In the genomic region with DNA sequence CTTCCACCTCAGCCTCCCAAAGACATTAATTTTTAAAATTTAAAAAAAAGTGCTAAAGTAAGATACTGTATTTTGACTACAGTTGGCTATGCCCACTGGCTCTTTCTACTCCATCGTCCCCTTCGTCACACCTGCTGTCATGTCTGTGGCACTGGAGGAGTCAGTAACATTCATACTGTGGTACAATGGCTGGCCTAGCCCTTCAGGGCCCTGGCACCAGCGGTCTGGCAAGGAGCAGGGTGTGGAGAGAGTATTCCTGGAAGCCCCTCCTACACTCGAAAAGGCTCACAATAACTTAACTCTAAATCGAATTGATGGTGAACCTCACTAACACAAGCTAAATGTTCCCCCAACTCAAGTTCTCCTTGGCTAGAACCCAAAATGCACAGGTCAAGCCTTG, we compare ENCODE assay signal across 14 cellular contexts.
DNase-seq lines count a peak whose midpoint lies in the region; ATAC-seq and TF ChIP-seq lines count a peak whose summit lies in the region.
"Had no signal": no experiment of that assay in that cellular context is flagged by ENCODE, and none has a peak within 500 bp of the region (broad histone marks: within the 10 kb centered on the region; RNA-seq: fewer than 3 reads in every experiment).

No MANE protein-coding gene starts in this region.

- no peak overlapping the region for H3K18ac ChIP-seq in mesenchymal stem cell (ENCODE audit: low read depth in 1 of 2, low read length in 2 of 2)
- H3K18ac ChIP-seq in neuronal stem cell (ENCODE audit: low read length), result peak overlapping the region; percentile 2

- TF ChIP-seq CTCF in RWPE2 (IDR thresholded peaks at IDR 0.05; ENCODE audit: poor library complexity, severe bottlenecking), result no peak

- H3K4me2 ChIP-seq in mesenchymal stem cell (ENCODE audit: low read length, poor library complexity, severe bottlenecking) (no peak overlapping the region), neuronal stem cell (ENCODE audit: insufficient read depth, low read length, poor library complexity, severe bottlenecking) (no peak overlapping the region), GM23248 (ENCODE audit: unreplicated experiment) (no peak overlapping the region)

- H3F3A ChIP-seq in GM23248 (ENCODE audit: insufficient read depth), result no peaks in the 10 kb centered on the region

- H2BK12ac ChIP-seq in mesenchymal stem cell (ENCODE audit: low read length in 2 of 2) (no peak overlapping the region), neuronal stem cell (ENCODE audit: low read length) (no peak overlapping the region)

- no peak overlapping the region for H3K9ac ChIP-seq in mesenchymal stem cell (ENCODE audit: low read length)
- H3K9ac ChIP-seq in neuronal stem cell (ENCODE audit: low read depth, low read length, poor library complexity), result no peak overlapping the region
- no peak overlapping the region for H3K9ac ChIP-seq in GM23248

- H3K27me3 ChIP-seq in RWPE2 (ENCODE audit: insufficient read depth, poor library complexity, severe bottlenecking), result no peaks in the 10 kb centered on the region
- H3K27me3 ChIP-seq in mesenchymal stem cell (ENCODE audit: control insufficient read depth in 1 of 2, insufficient read depth in 1 of 2, low read length in 2 of 2), result peaks cover 0 to 49% of the 10 kb centered on the region in 2 experiments
- H3K27me3 ChIP-seq in neuronal stem cell (ENCODE audit: control insufficient read depth in 3 of 3, insufficient read depth in 3 of 3, low read depth in 1 of 3, low read length in 3 of 3), result peaks cover 0 to 15% (median 0%) of the 10 kb centered on the region in 3 experiments
- H3K27me3 ChIP-seq in GM23248 (replicated peaks; ENCODE audit: insufficient read depth), result no peaks in the 10 kb centered on the region

- peak; percentile 17 for DNase-seq in RWPE2 (ENCODE audit: low spot score)
- no peak for DNase-seq in mesenchymal stem cell
- no peak for DNase-seq in neuronal stem cell (ENCODE audit: low spot score)
- DNase-seq in GM23248, result no peak
- no peak for DNase-seq in stimulated activated CD4-positive, alpha-beta T cell treated with anti-CD3 and anti-CD28 coated beads, Interleukin-4, amount 100 ng/mL, for 24 hours
- DNase-seq in HK-2 (ENCODE audit: unreplicated experiment), result no peak
- DNase-seq: C1 segment of cervical spinal cord; Calu3; CD4-positive, alpha-beta memory T cell; COR-L47; DMS53; DND-41; H7; HCEC 1CT had no signal

- H3K79me1 ChIP-seq in mesenchymal stem cell (replicated peaks; ENCODE audit: low read length, poor library complexity, severe bottlenecking), result no peaks in the 10 kb centered on the region
- no peaks in the 10 kb centered on the region for H3K79me1 ChIP-seq in neuronal stem cell (ENCODE audit: low read depth, low read length)

- H3K79me2 ChIP-seq in GM23248 (ENCODE audit: insufficient read depth), result no peaks in the 10 kb centered on the region

- H3K4me1 ChIP-seq in RWPE2 (ENCODE audit: insufficient read depth, poor library complexity, severe bottlenecking) (peaks cover 10% of the 10 kb centered on the region), mesenchymal stem cell (ENCODE audit: control insufficient read depth, insufficient read depth, low read depth, low read length) (peaks cover 10% of the 10 kb centered on the region), neuronal stem cell (ENCODE audit: control insufficient read depth in 2 of 2, insufficient read depth in 1 of 2, low read depth in 1 of 2, low read length in 2 of 2) (peaks cover 4 to 6% of the 10 kb centered on the region in 2 donors), GM23248 (ENCODE audit: insufficient read depth) (no peaks in the 10 kb centered on the region)

- H3K14ac ChIP-seq in mesenchymal stem cell (ENCODE audit: low read length in 2 of 2), result no peak overlapping the region
- no peak overlapping the region for H3K14ac ChIP-seq in neuronal stem cell (ENCODE audit: low read length)

- H3K36me3 ChIP-seq in RWPE2 (ENCODE audit: low read depth) (no peaks in the 10 kb centered on the region), mesenchymal stem cell (ENCODE audit: control insufficient read depth in 1 of 2, insufficient read depth in 2 of 2, low read depth in 1 of 2, low read length in 2 of 2) (no peaks in the 10 kb centered on the region), neuronal stem cell (replicated peaks in 1 of 2; ENCODE audit: control insufficient read depth in 2 of 2, insufficient read depth in 2 of 2, low read length in 2 of 2) (no peaks in the 10 kb centered on the region), GM23248 (ENCODE audit: low read depth) (no peaks in the 10 kb centered on the region)

- H2BK15ac ChIP-seq in mesenchymal stem cell (ENCODE audit: low read depth, poor library complexity, severe bottlenecking) (no peak overlapping the region), neuronal stem cell (ENCODE audit: low read length) (no peak overlapping the region)

- H3K9me3 ChIP-seq in RWPE2 (ENCODE audit: severe bottlenecking), result no peaks in the 10 kb centered on the region
- no peaks in the 10 kb centered on the region for H3K9me3 ChIP-seq in mesenchymal stem cell (ENCODE audit: control insufficient read depth, low read length)
- H3K9me3 ChIP-seq in neuronal stem cell (replicated peaks in 1 of 2; ENCODE audit: control insufficient read depth in 2 of 2, insufficient read depth in 1 of 2, low read depth in 1 of 2, low read length in 2 of 2), result no peaks in the 10 kb centered on the region
- H3K9me3 ChIP-seq in GM23248 (ENCODE audit: low read depth), result no peaks in the 10 kb centered on the region

- ATAC-seq in RWPE2 (ENCODE audit: low read depth), result no peak

- H2BK120ac ChIP-seq in mesenchymal stem cell (ENCODE audit: low read depth, low read length), result no peak overlapping the region
- no peak overlapping the region for H2BK120ac ChIP-seq in neuronal stem cell (ENCODE audit: low read depth, low read length)

- H4K8ac ChIP-seq in mesenchymal stem cell (ENCODE audit: low read length) (no peak overlapping the region), neuronal stem cell (ENCODE audit: low read depth, low read length) (no peak overlapping the region)

- H2AFZ ChIP-seq in mesenchymal stem cell (ENCODE audit: low read depth, low read length), result no peak overlapping the region
- H2AFZ ChIP-seq in neuronal stem cell (ENCODE audit: low read length), result no peak overlapping the region
- H2AFZ ChIP-seq in GM23248, result no peak overlapping the region

- no peak overlapping the region for H2BK5ac ChIP-seq in mesenchymal stem cell (ENCODE audit: low read depth, low read length, poor library complexity, severe bottlenecking)
- no peak overlapping the region for H2BK5ac ChIP-seq in neuronal stem cell (ENCODE audit: low read length)

- H2AK5ac ChIP-seq in mesenchymal stem cell (ENCODE audit: low read length, severe bottlenecking), result peak overlapping the region; percentile 60
- no peak overlapping the region for H2AK5ac ChIP-seq in neuronal stem cell (ENCODE audit: low read depth, low read length)

- in situ Hi-C loops in GM23248 (cut with MboI), result loop anchor here (5.0 kb wide), 1 partner anchor 148 kb away; no protein-coding TSS in a partner anchor

- H3K23ac ChIP-seq in mesenchymal stem cell (ENCODE audit: low read length in 2 of 2) (no peak overlapping the region), neuronal stem cell (ENCODE audit: low read depth, low read length, poor library complexity) (no peak overlapping the region)

- no peaks in the 10 kb centered on the region for H3K9me2 ChIP-seq in GM23248 (ENCODE audit: insufficient read depth)

- H4K20me1 ChIP-seq in GM23248 (ENCODE audit: insufficient read depth), result no peaks in the 10 kb centered on the region

- H3K27ac ChIP-seq in RWPE2 (ENCODE audit: poor library complexity, severe bottlenecking) (no peak overlapping the region), mesenchymal stem cell (ENCODE audit: low read length, poor library complexity, severe bottlenecking) (no peak overlapping the region), neuronal stem cell (replicated peaks; ENCODE audit: low read length) (no peak overlapping the region), GM23248 (no peak overlapping the region)

- H3K4me3 ChIP-seq in RWPE2 (ENCODE audit: severe bottlenecking) (no peak overlapping the region), mesenchymal stem cell (ENCODE audit: insufficient read depth in 1 of 2, low read depth in 1 of 2, low read length in 2 of 2) (no peak overlapping the region), neuronal stem cell (ENCODE audit: low read length in 2 of 2) (no peak overlapping the region), GM23248 (no peak overlapping the region)

- WGBS in mesenchymal stem cell, result 92% methylated on average over 5 of the region's 5 CpGs
- no CpG with 5 or more reads among the region's 5 CpGs for WGBS in neuronal stem cell (ENCODE audit: extremely low coverage in 2 of 2, insufficient read length in 2 of 2, insufficient replicate concordance in 1 of 2), 2 donors
- 50 to 54% methylated on average over 5 of the region's 5 CpGs for WGBS in GM23248 (ENCODE audit: low coverage in 1 of 2, low lambda C conversion rate in 2 of 2, missing lambda C conversion rate in 2 of 2), 2 experiments

- H3K4ac ChIP-seq in mesenchymal stem cell (ENCODE audit: low read depth in 1 of 2, low read length in 2 of 2) (no peak overlapping the region), neuronal stem cell (ENCODE audit: low read length) (no peak overlapping the region)

- no peak overlapping the region for H4K91ac ChIP-seq in mesenchymal stem cell (ENCODE audit: low read length)
- H4K91ac ChIP-seq in neuronal stem cell (ENCODE audit: low read depth, low read length, poor library complexity), result no peak overlapping the region
